ENCODE assay signal across 11 cellular contexts in the genomic region with DNA sequence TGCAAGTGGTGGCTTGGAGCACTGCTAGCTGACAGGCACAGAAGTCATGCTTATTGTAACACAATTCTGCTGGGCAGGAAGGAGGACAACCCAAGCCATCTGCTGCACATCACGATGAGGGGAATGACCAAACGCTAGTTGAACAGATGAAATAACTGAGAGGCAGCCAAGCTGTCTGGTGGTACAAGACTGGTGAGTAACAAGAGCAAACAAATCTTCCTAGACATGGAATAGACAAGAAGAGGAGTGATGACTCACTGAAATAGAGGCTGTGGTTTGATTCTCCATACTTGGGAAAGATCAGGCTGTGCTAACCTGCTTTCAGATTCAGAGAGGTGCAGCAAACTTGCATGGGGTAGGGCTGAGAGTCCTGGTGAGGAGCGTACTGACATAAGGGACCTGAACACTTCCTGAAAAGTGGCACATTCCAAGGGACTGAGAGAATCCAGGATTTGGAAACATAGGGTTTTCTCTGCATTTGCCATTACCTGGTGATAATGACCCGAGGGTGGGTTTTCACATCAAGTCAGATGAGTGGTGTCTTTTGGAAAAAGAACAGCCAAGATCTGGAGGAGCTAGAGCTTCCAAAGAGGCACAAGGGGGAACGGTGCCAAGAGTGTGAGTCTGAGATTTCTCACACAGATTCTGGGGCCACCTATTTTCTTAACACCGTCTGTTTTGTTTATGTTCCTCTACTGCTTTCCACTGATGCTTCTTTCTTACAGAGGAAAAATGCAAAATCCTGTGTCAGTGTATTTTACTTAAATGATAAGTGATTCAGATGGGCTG.
DNase-seq lines count a peak whose midpoint lies in the region; ATAC-seq and TF ChIP-seq lines count a peak whose summit lies in the region.
"Had no signal": no experiment of that assay in that cellular context is flagged by ENCODE, and none has a peak within 500 bp of the region (broad histone marks: within the 10 kb centered on the region; RNA-seq: fewer than 3 reads in every experiment).

No MANE protein-coding gene starts in this region.

- no peak for ATAC-seq in GM19035 (IDR thresholded peaks at IDR 0.05; ENCODE audit: unreplicated experiment)

- in situ Hi-C loops in GM23248 (cut with MboI), result no loop called here

- H3K4me2 ChIP-seq in GM23248 (ENCODE audit: unreplicated experiment), result peak overlapping the region; percentile 40
- H3K4me2 ChIP-seq in skeletal muscle satellite cell (ENCODE audit: low read length), result peak overlapping the region; percentile 68

- H3K9ac ChIP-seq in GM23248, result no peak overlapping the region
- no peak overlapping the region for H3K9ac ChIP-seq in skeletal muscle satellite cell (ENCODE audit: low read depth, low read length)

- CTCF ChIA-PET in RWPE1 (lab: Yijun Ruan, JAX), result interaction anchor here (0.5 kb wide), 2 partner anchors 17 to 303 kb away, joined by 3 to 4 read pairs; no protein-coding TSS in a partner anchor

- no peaks in the 10 kb centered on the region for H4K20me1 ChIP-seq in GM23248 (ENCODE audit: insufficient read depth)

- TF ChIP-seq CTCF in RWPE1 (conservative IDR thresholded peaks at IDR 0.05; ENCODE audit: low read depth), result no peak

- H3K9me2 ChIP-seq in GM23248 (ENCODE audit: insufficient read depth), result no peaks in the 10 kb centered on the region

- DNase-seq in GM23248 (peak; percentile 87), RWPE1 (ENCODE audit: low spot score) (peak; percentile 80), fibroblast of peridontal ligament (ENCODE audit: extremely low read depth) (peak; percentile 91), NCI-H146 treated with DMSO at 0.1 percent for 48 hours (lab: John Stamatoyannopoulos, UW; ENCODE audit: unreplicated experiment) (no peak), retina (no peak)
- DNase-seq in activated naive CD4-positive, alpha-beta T cell (lab: John Stamatoyannopoulos, UW), result no peak
- DNase-seq: adrenal gland had no signal

- H2AFZ ChIP-seq in GM23248, result no peak overlapping the region

- peaks cover 6% of the 10 kb centered on the region; the same call in 1 of the 2 replicates for H3F3A ChIP-seq in GM23248 (ENCODE audit: insufficient read depth)

- 34 to 38% methylated on average over 6 of the region's 6 CpGs for WGBS in GM23248 (ENCODE audit: low coverage in 1 of 2, low lambda C conversion rate in 2 of 2, missing lambda C conversion rate in 2 of 2), 2 experiments

- no peak overlapping the region for H3K4me3 ChIP-seq in GM23248
- H3K4me3 ChIP-seq in skeletal muscle satellite cell (ENCODE audit: low read length), result peak overlapping the region; percentile 29
- H3K4me3 ChIP-seq: adrenal gland, esophagus muscularis mucosa, right atrium auricular region had no signal

- H3K27me3 ChIP-seq in GM23248 (replicated peaks; ENCODE audit: insufficient read depth) (no peaks in the 10 kb centered on the region), skeletal muscle satellite cell (ENCODE audit: control insufficient read depth, insufficient read depth, low read length) (no peaks in the 10 kb centered on the region)
- H3K27me3 ChIP-seq: adrenal gland, esophagus muscularis mucosa, right atrium auricular region had no signal

- H3K4me1 ChIP-seq in GM23248 (ENCODE audit: insufficient read depth) (peaks cover 7% of the 10 kb centered on the region), skeletal muscle satellite cell (ENCODE audit: control insufficient read depth, insufficient read depth, low read length) (peaks cover 13% of the 10 kb centered on the region)
- H3K4me1 ChIP-seq: adrenal gland, right atrium auricular region had no signal

- H3K9me3 ChIP-seq in GM23248 (ENCODE audit: low read depth), result no peaks in the 10 kb centered on the region
- H3K9me3 ChIP-seq in skeletal muscle satellite cell (replicated peaks; ENCODE audit: low read length), result no peaks in the 10 kb centered on the region
- H3K9me3 ChIP-seq: adrenal gland, esophagus muscularis mucosa, right atrium auricular region had no signal

- no peaks in the 10 kb centered on the region for H3K36me3 ChIP-seq in GM23248 (ENCODE audit: low read depth)
- H3K36me3 ChIP-seq in skeletal muscle satellite cell (ENCODE audit: insufficient read depth, low read length), result no peaks in the 10 kb centered on the region
- H3K36me3 ChIP-seq: adrenal gland, esophagus muscularis mucosa, right atrium auricular region had no signal

- POLR2A ChIA-PET in RWPE1 (lab: Yijun Ruan, JAX; ENCODE audit: low non-redundant PET), result no interaction called here

- H3K27ac ChIP-seq in GM23248 (peak overlapping the region; percentile 18; the same call in 1 of the 2 replicates), RWPE1 (peak overlapping the region; percentile 64)
- H3K27ac ChIP-seq: adrenal gland, esophagus muscularis mucosa, right atrium auricular region had no signal

- H3K79me2 ChIP-seq in GM23248 (ENCODE audit: insufficient read depth), result no peaks in the 10 kb centered on the region

Comparison
In these comparisons a context has a peak if more than half of its experiments do, and no peak if none do; other contexts are left out.
1. DNase-seq: peak in GM23248 (single experiment), RWPE1 (single experiment) and fibroblast of peridontal ligament (single experiment); none in activated naive CD4-positive, alpha-beta T cell (0 of 4), NCI-H146 treated with DMSO at 0.1 percent for 48 hours (single experiment) and retina (single experiment).